18 cellular contexts compared by ENCODE assay signal in genomic region chrX:16469870-16470269, GRCh38.
A peak's percentile ranks its signal among the peaks of the same experiment; 100 is the strongest.
DNase-seq lines count a peak whose midpoint lies in the region; ATAC-seq and TF ChIP-seq lines count a peak whose summit lies in the region.
"Had no signal": no experiment of that assay in that cellular context is flagged by ENCODE, and none has a peak within 500 bp of the region (broad histone marks: within the 10 kb centered on the region; RNA-seq: fewer than 3 reads in every experiment).

No MANE protein-coding gene starts in this region.

- H3K4me1 Mint-ChIP-seq in HFFc6 (ENCODE audit: low read depth), result peaks cover 21% of the 10 kb centered on the region

- H3K4me3 Mint-ChIP-seq in HFFc6, result no peak overlapping the region
- H3K4me3 Mint-ChIP-seq: activated CD8-positive, alpha-beta T cell treated with anti-CD3 and anti-CD28 coated beads, Interleukin-2, amount 10 ng/mL, durations not matched to agents 7 days and 5 days; activated naive CD8-positive, alpha-beta T cell treated with anti-CD3 and anti-CD28 coated beads, Interleukin-2, amount 10 ng/mL, durations not matched to agents 7 days and 5 days; activated T-cell treated with anti-CD3 and anti-CD28 coated beads, Interleukin-2, amount 50 U/mL, for 72 hours had no signal

- ATAC-seq in foreskin keratinocyte (no peak), GM19328 (IDR thresholded peaks at IDR 0.05; ENCODE audit: unreplicated experiment) (no peak), GM21367 (IDR thresholded peaks at IDR 0.05; ENCODE audit: unreplicated experiment) (no peak)
- ATAC-seq: activated CD8-positive, alpha-beta T cell treated with anti-CD3 and anti-CD28 coated beads, Interleukin-2, amount 10 ng/mL, durations not matched to agents 7 days and 5 days; activated T-cell treated with anti-CD3 and anti-CD28 coated beads, Interleukin-2, amount 50 U/mL, for 72 hours had no signal

- H3K9me3 Mint-ChIP-seq in HFFc6, result peaks cover 3% of the 10 kb centered on the region
- H3K9me3 Mint-ChIP-seq: activated naive CD8-positive, alpha-beta T cell treated with anti-CD3 and anti-CD28 coated beads, Interleukin-2, amount 10 ng/mL, durations not matched to agents 7 days and 5 days; activated T-cell treated with anti-CD3 and anti-CD28 coated beads, Interleukin-2, amount 50 U/mL, for 72 hours had no signal

- H3K27ac ChIP-seq in foreskin keratinocyte, result no peak overlapping the region
- H3K27ac ChIP-seq: parathyroid adenoma, skin epidermis, testis had no signal

- DNase-seq in HFFc6, result no peak
- peak; percentile 34 for DNase-seq in SK-MEL-5 (ENCODE audit: low read depth, low spot score)
- no peak for DNase-seq in foreskin keratinocyte
- DNase-seq in NCI-H1436 treated with DMSO at 0.1 percent for 48 hours (lab: John Stamatoyannopoulos, UW), result no peak
- DNase-seq: activated CD8-positive, alpha-beta T cell treated with anti-CD3 and anti-CD28 coated beads, Interleukin-2, amount 10 ng/mL, durations not matched to agents 7 days and 5 days; activated naive CD8-positive, alpha-beta T cell treated with anti-CD3 and anti-CD28 coated beads, Interleukin-2, amount 10 ng/mL, durations not matched to agents 7 days and 5 days; activated T-cell treated with anti-CD3 and anti-CD28 coated beads, Interleukin-2, amount 50 U/mL, for 72 hours; BE2C; GOT3; NCI-H1930; NCI-H510A treated with DMSO at 0.1 percent for 48 hours; stimulated activated CD4-positive, alpha-beta T cell treated with anti-CD3 and anti-CD28 coated beads, Interleukin-4, amount 100 ng/mL, for 4 hours; testis had no signal

- no peaks in the 10 kb centered on the region for H3K27me3 ChIP-seq in foreskin keratinocyte
- H3K27me3 ChIP-seq: BE2C, testis had no signal

- in situ Hi-C loops in SK-MEL-5 (cut with HindIII; ENCODE audit: low pct_unique_long_range_greater_than_20kb, low sequenced_read_pairs), result no loop called here

- H3K36me3 Mint-ChIP-seq in HFFc6 (ENCODE audit: low read depth), result peaks cover 4% of the 10 kb centered on the region
- H3K36me3 Mint-ChIP-seq: activated naive CD8-positive, alpha-beta T cell treated with anti-CD3 and anti-CD28 coated beads, Interleukin-2, amount 10 ng/mL, durations not matched to agents 7 days and 5 days had no signal

- peaks cover 3% of the 10 kb centered on the region for H3K4me1 ChIP-seq in foreskin keratinocyte
- H3K4me1 ChIP-seq: BE2C, parathyroid adenoma, testis had no signal

- H3K27ac Mint-ChIP-seq in HFFc6, result no peak overlapping the region
- H3K27ac Mint-ChIP-seq: activated CD8-positive, alpha-beta T cell treated with anti-CD3 and anti-CD28 coated beads, Interleukin-2, amount 10 ng/mL, durations not matched to agents 7 days and 5 days; activated naive CD8-positive, alpha-beta T cell treated with anti-CD3 and anti-CD28 coated beads, Interleukin-2, amount 10 ng/mL, durations not matched to agents 7 days and 5 days; activated T-cell treated with anti-CD3 and anti-CD28 coated beads, Interleukin-2, amount 50 U/mL, for 72 hours had no signal

- peaks cover 1% of the 10 kb centered on the region; the same call in 1 of the 2 replicates for H3K27me3 Mint-ChIP-seq in HFFc6 (ENCODE audit: insufficient read depth)

- TF ChIP-seq CTCF in GM12872 (IDR thresholded peaks at IDR 0.05; ENCODE audit: insufficient read depth, low read depth, low read length) (0 out of 3 replicates have a peak, but pooled peaks have one; percentile 21), HFFc6 (IDR thresholded peaks at IDR 0.05) (peak; percentile 38), foreskin keratinocyte (conservative IDR thresholded peaks at IDR 0.05) (peak; percentile 19)
